In the genomic region with DNA sequence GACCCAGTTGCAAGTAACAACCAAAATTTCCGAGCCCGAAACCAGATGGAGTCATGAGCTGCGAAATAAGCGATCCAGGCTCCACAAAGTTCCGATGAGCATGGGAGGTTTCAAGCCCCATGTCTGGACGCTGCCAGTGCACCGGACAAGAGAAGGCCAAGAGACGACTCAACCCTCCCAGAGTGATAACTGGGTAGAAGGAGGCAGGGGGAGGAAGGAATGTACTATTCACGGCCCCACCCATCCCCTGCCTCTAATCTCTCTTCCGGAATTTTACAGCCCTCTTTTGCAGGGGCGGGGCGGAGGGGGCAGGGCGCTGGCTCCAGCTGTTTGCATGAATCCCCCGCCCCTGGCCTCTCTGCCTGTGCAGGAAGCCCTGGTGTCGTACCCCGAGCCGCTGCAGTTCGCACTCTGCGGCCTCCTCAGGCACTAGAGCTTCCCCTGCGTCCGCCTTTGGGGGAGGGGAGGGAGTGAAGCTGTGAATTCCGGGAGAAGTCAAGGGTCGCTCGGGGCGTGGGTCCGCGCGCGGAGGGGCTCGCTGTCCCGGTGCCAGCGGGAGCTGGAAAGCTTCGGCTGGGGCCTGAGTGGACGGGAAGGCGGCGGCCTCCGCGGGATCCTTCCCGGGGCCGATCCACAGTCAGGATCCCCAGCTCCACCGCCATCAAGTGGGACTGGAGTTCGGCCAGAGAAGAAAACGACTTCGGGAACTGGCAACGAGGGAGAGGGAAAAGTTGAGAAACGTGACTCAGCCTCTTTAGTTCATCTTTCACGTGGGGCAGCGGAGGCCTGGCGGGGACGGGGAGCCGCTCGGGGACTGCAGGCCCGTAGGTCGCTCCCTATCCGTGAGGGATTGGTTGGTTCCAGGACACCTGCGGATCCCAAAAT, we compare ENCODE assay signal across 7 cellular contexts. TPM values are rescaled to one million over a fixed set of nuclear protein-coding genes. Genes with fewer than 3 reads are reported as not detected.
DNase-seq lines count a peak whose midpoint lies in the region; ATAC-seq lines count a peak whose summit lies in the region.

No MANE protein-coding gene starts in this region.

- DNase-seq in SK-N-MC (ENCODE audit: low read depth, low spot score) (no peak), right cardiac atrium (peak; percentile 96 to 98 (median 97)), renal cortical epithelial cell (ENCODE audit: low read depth) (peak; percentile 65), SKM-1 treated with dmso at 0.1 percent for 144 hours (lab: John Stamatoyannopoulos, UW; ENCODE audit: unreplicated experiment) (no peak)
- DNase-seq in activated naive CD8-positive, alpha-beta T cell treated with anti-CD3 and anti-CD28 coated beads, Interleukin-2, amount 50 U/mL, for 24 hours = peak; percentile 82

- intact Hi-C loops in right cardiac atrium (cut with DNase I) = no loop called here

- peaks cover 65% of the 10 kb centered on the region for H3K4me1 Mint-ChIP-seq in activated naive CD8-positive, alpha-beta T cell treated with anti-CD3 and anti-CD28 coated beads, Interleukin-2, amount 50 U/mL, for 24 hours

- H3K4me3 Mint-ChIP-seq in activated naive CD8-positive, alpha-beta T cell treated with anti-CD3 and anti-CD28 coated beads, Interleukin-2, amount 50 U/mL, for 24 hours = peak overlapping the region; percentile 65

- no peaks in the 10 kb centered on the region for H3K27me3 Mint-ChIP-seq in activated naive CD8-positive, alpha-beta T cell treated with anti-CD3 and anti-CD28 coated beads, Interleukin-2, amount 50 U/mL, for 24 hours

- peak overlapping the region; percentile 80 for H3K9ac ChIP-seq in SK-N-MC (ENCODE audit: insufficient read length)

- no peaks in the 10 kb centered on the region for H3K27me3 ChIP-seq in right cardiac atrium (ENCODE audit: control insufficient read depth, insufficient read depth)

- ATAC-seq in GM18907 (IDR thresholded peaks at IDR 0.05; ENCODE audit: unreplicated experiment) = peak; percentile 66
- ATAC-seq in HG03108 (IDR thresholded peaks at IDR 0.05; ENCODE audit: unreplicated experiment) = peak; percentile 62
- peak; percentile 47 for ATAC-seq in activated naive CD8-positive, alpha-beta T cell treated with anti-CD3 and anti-CD28 coated beads, Interleukin-2, amount 50 U/mL, for 24 hours
- ATAC-seq in right cardiac atrium = peak; percentile 94

- H3K4me3 ChIP-seq in SK-N-MC (peak overlapping the region; percentile 76), right cardiac atrium (ENCODE audit: low read length) (peak overlapping the region; percentile 26)

- no peaks in the 10 kb centered on the region for H3K36me3 ChIP-seq in SK-N-MC (ENCODE audit: insufficient read depth, low read length)

- 3% methylated on average over 56 of the region's 56 CpGs for WGBS in right cardiac atrium

- H3K9me3 ChIP-seq in SK-N-MC (ENCODE audit: low read depth, low read length) = no peaks in the 10 kb centered on the region
- H3K9me3 ChIP-seq in right cardiac atrium (ENCODE audit: control insufficient read depth, low read length) = no peaks in the 10 kb centered on the region

- H3K27ac Mint-ChIP-seq in activated naive CD8-positive, alpha-beta T cell treated with anti-CD3 and anti-CD28 coated beads, Interleukin-2, amount 50 U/mL, for 24 hours = peak overlapping the region; percentile 87

- no peaks in the 10 kb centered on the region for H3K9me3 Mint-ChIP-seq in activated naive CD8-positive, alpha-beta T cell treated with anti-CD3 and anti-CD28 coated beads, Interleukin-2, amount 50 U/mL, for 24 hours

- H3K27ac ChIP-seq in SK-N-MC (peak overlapping the region; percentile 94), right cardiac atrium (ENCODE audit: low read length) (peak overlapping the region; percentile 97)

- H3K4me1 ChIP-seq in right cardiac atrium (ENCODE audit: control insufficient read depth, insufficient read depth, low read length) = no peaks in the 10 kb centered on the region

- H3K36me3 Mint-ChIP-seq in activated naive CD8-positive, alpha-beta T cell treated with anti-CD3 and anti-CD28 coated beads, Interleukin-2, amount 50 U/mL, for 24 hours (ENCODE audit: low read depth) = no peaks in the 10 kb centered on the region

RNA-seq across cellular contexts. Expression of gene PTP4A2, which starts 6.3 kb away (rescaled TPM):
- total RNA-seq in right cardiac atrium (100 to 1,000 TPM; 369 to 558 (median 421) TPM), renal cortical epithelial cell (206 and 356 TPM in 2 replicates)
- 158 TPM for polyA plus RNA-seq in right cardiac atrium

Comparison
In these comparisons a context has a peak if more than half of its experiments do, and no peak if none do; other contexts are left out.
1. DNase-seq: peak in activated naive CD8-positive, alpha-beta T cell treated with anti-CD3 and anti-CD28 coated beads, Interleukin-2, amount 50 U/mL, for 24 hours (single experiment), right cardiac atrium (3 of 3) and renal cortical epithelial cell (single experiment); none in SK-N-MC (single experiment) and SKM-1 treated with dmso at 0.1 percent for 144 hours (single experiment).
2. Peak in every context shown above with its lines, with median percentiles within 50 percentile points of each other: ATAC-seq.